ENCODE assay signal across 8 cellular contexts in the genomic region with DNA sequence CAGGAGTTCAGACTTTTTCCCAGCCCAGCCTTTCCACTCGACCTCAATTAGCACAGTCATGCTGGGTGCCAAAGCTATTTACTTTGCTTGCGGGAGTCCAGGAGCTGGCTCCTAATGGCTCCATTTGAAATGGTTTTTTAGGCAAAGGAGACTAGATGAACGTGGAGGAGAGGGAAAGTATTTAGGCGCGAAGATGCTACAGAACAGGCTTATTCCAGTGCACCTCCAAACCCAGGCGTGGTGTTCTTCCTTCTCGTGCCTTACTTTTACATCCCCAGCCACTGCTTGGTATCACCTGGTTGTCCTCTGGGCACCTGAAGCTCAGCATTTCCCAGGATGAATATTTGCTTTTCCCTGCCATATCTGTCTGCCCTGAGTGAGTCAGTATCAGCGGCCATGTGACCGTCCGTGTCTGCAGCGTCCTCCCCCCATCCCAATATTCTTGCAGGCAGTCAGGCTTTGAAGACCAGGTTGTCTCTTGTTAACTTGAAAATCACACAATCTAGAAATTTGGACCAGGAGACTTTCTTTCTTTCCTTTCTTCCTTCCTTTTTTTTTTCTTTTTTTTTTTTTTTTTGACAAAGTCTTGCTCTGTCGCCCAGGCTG.
DNase-seq lines count a peak whose midpoint lies in the region; ATAC-seq and TF ChIP-seq lines count a peak whose summit lies in the region.

No MANE protein-coding gene starts in this region.

- TF ChIP-seq POLR2A in vagina (IDR thresholded peaks at IDR 0.05) = no peak

- H3K36me3 Mint-ChIP-seq in IgD-negative memory B cell (no peaks in the 10 kb centered on the region), progenitor cell of endocrine pancreas (ENCODE audit: insufficient read depth) (no peaks in the 10 kb centered on the region)
- no peaks in the 10 kb centered on the region for H3K36me3 Mint-ChIP-seq in activated naive CD8-positive, alpha-beta T cell treated with anti-CD3 and anti-CD28 coated beads, Interleukin-2, amount 50 U/mL, for 24 hours (ENCODE audit: low read depth)

- ATAC-seq in activated naive CD8-positive, alpha-beta T cell treated with anti-CD3 and anti-CD28 coated beads, Interleukin-2, amount 50 U/mL, for 24 hours = no peak
- ATAC-seq in left lung (peak; percentile 13), GM18867 (IDR thresholded peaks at IDR 0.05; ENCODE audit: unreplicated experiment) (no peak)

- H3K9me3 Mint-ChIP-seq in IgD-negative memory B cell (peaks cover 0 to 1% (median 0%) of the 10 kb centered on the region in 3 donors), progenitor cell of endocrine pancreas (ENCODE audit: low read depth) (no peaks in the 10 kb centered on the region)
- peaks cover 4% of the 10 kb centered on the region for H3K9me3 Mint-ChIP-seq in activated naive CD8-positive, alpha-beta T cell treated with anti-CD3 and anti-CD28 coated beads, Interleukin-2, amount 50 U/mL, for 24 hours

- H3K4me1 ChIP-seq in left lung (peaks cover 6 to 14% of the 10 kb centered on the region in 2 donors), vagina (peaks cover 14% of the 10 kb centered on the region)

- TF ChIP-seq CTCF in AG09309 (IDR thresholded peaks at IDR 0.05; ENCODE audit: control insufficient read depth, insufficient read depth, low read depth, low read length, missing control alignments) (no peak), left lung (IDR thresholded peaks at IDR 0.05) (no peak), vagina (IDR thresholded peaks at IDR 0.05) (no peak), progenitor cell of endocrine pancreas (IDR thresholded peaks at IDR 0.05; ENCODE audit: unreplicated experiment) (no peak)

- DNase-seq in AG09309 (ENCODE audit: low read depth) (no peak), left lung (no peak), vagina (ENCODE audit: extremely low spot score in 2 of 2) (no peak), progenitor cell of endocrine pancreas (ENCODE audit: low spot score, unreplicated experiment) (no peak), AG08395 (ENCODE audit: low spot score) (no peak)
- no peak for DNase-seq in activated naive CD8-positive, alpha-beta T cell treated with anti-CD3 and anti-CD28 coated beads, Interleukin-2, amount 50 U/mL, for 24 hours

- H3K27ac Mint-ChIP-seq in IgD-negative memory B cell = peak overlapping the region in 1 of 3 donors; percentile 37
- peak overlapping the region; percentile 100 for H3K27ac Mint-ChIP-seq in activated naive CD8-positive, alpha-beta T cell treated with anti-CD3 and anti-CD28 coated beads, Interleukin-2, amount 50 U/mL, for 24 hours
- no peak overlapping the region for H3K27ac Mint-ChIP-seq in progenitor cell of endocrine pancreas

- H3K4me3 Mint-ChIP-seq in IgD-negative memory B cell = peak overlapping the region; percentile 93 to 99 (median 98)
- H3K4me3 Mint-ChIP-seq in activated naive CD8-positive, alpha-beta T cell treated with anti-CD3 and anti-CD28 coated beads, Interleukin-2, amount 50 U/mL, for 24 hours = peak overlapping the region; percentile 88
- no peak overlapping the region for H3K4me3 Mint-ChIP-seq in progenitor cell of endocrine pancreas (ENCODE audit: low read depth)

- H3K27me3 Mint-ChIP-seq in IgD-negative memory B cell = no peaks in the 10 kb centered on the region
- H3K27me3 Mint-ChIP-seq in activated naive CD8-positive, alpha-beta T cell treated with anti-CD3 and anti-CD28 coated beads, Interleukin-2, amount 50 U/mL, for 24 hours = no peaks in the 10 kb centered on the region
- H3K27me3 Mint-ChIP-seq in progenitor cell of endocrine pancreas = peaks cover 5% of the 10 kb centered on the region

- H3K9me3 ChIP-seq in left lung (no peaks in the 10 kb centered on the region), vagina (no peaks in the 10 kb centered on the region)

- H3K27me3 ChIP-seq in left lung (no peaks in the 10 kb centered on the region), vagina (no peaks in the 10 kb centered on the region)

- H3K27ac ChIP-seq in left lung = peak overlapping the region; percentile 85 to 92
- peak overlapping the region; percentile 96 for H3K27ac ChIP-seq in vagina

- peaks cover 7 to 12% (median 9%) of the 10 kb centered on the region in 3 donors for H3K4me1 Mint-ChIP-seq in IgD-negative memory B cell
- peaks cover 30% of the 10 kb centered on the region for H3K4me1 Mint-ChIP-seq in activated naive CD8-positive, alpha-beta T cell treated with anti-CD3 and anti-CD28 coated beads, Interleukin-2, amount 50 U/mL, for 24 hours
- peaks cover 3% of the 10 kb centered on the region for H3K4me1 Mint-ChIP-seq in progenitor cell of endocrine pancreas (ENCODE audit: low read depth)

- H3K36me3 ChIP-seq in left lung (no peaks in the 10 kb centered on the region), vagina (no peaks in the 10 kb centered on the region)

- H3K4me3 ChIP-seq in AG09309 (ENCODE audit: control insufficient read depth, low read depth, low read length) (peak overlapping the region; percentile 66), left lung (peak overlapping the region; percentile 62 to 65), vagina (peak overlapping the region; percentile 55 to 72)

- intact Hi-C loops in left lung (cut with DNase I) = no loop called here
- intact Hi-C loops in vagina (cut with DNase I) = loop anchor here (10.0 kb wide), 2 partner anchors 200 to 300 kb away; a partner anchor contains a TSS
